17 cellular contexts compared by ENCODE assay signal in genomic region chr7:14765731-14766130, GRCh38.
"Had no signal": no experiment of that assay in that cellular context is flagged by ENCODE, and none has a peak within 500 bp of the region (broad histone marks: within the 10 kb centered on the region; RNA-seq: fewer than 3 reads in every experiment).

No MANE protein-coding gene starts in this region.

- H3K4me3 ChIP-seq: esophagus muscularis mucosa, gastroesophageal sphincter, left lung, lower lobe of right lung, pancreas, suprapubic skin, thyroid gland had no signal

- H3K9me3 ChIP-seq: esophagus muscularis mucosa, gastroesophageal sphincter, left lung, lower lobe of right lung, pancreas, suprapubic skin, thyroid gland had no signal

- H3K27ac ChIP-seq: epithelial cell of prostate, esophagus muscularis mucosa, gastroesophageal sphincter, left lung, lower lobe of right lung, pancreas, suprapubic skin, thyroid gland had no signal

- H3K4me1 ChIP-seq: left lung, lower lobe of right lung, suprapubic skin, thyroid gland had no signal

- H3K36me3 ChIP-seq: esophagus muscularis mucosa, gastroesophageal sphincter, left lung, lower lobe of right lung, pancreas, suprapubic skin, thyroid gland had no signal

- ATAC-seq: effector memory CD8-positive, alpha-beta T cell; gastroesophageal sphincter; left lung; lower lobe of right lung; natural killer cell; pancreas; right cardiac atrium; stimulated activated effector memory CD8-positive, alpha-beta T cell treated with anti-CD3 and anti-CD28 coated beads, Interleukin-12 subunit alpha, Interleukin-12 subunit beta, amount 100 ng/mL, for 72 hours; stimulated activated naive CD8-positive, alpha-beta T cell treated with anti-CD3 and anti-CD28 coated beads, Interleukin-15, Interleukin-2, amounts not matched to agents 100 U/mL and 50 U/mL, for 24 hours had no signal

- H3K27me3 ChIP-seq: esophagus muscularis mucosa, gastroesophageal sphincter, left lung, suprapubic skin, thyroid gland had no signal

- DNase-seq: effector memory CD8-positive, alpha-beta T cell; glutamatergic neuron; islet precursor cell; left lung; lower lobe of right lung; natural killer cell; pancreas; right cardiac atrium; stimulated activated CD4-positive, alpha-beta T cell treated with anti-CD3 and anti-CD28 coated beads, Interleukin-4, amount 100 ng/mL, for 1 hour; stimulated activated CD8-positive, alpha-beta memory T cell treated with anti-CD3 and anti-CD28 coated beads, Interleukin-4, amount 100 ng/mL, for 48 hours; stimulated activated naive CD8-positive, alpha-beta T cell treated with anti-CD3 and anti-CD28 coated beads, Interleukin-15, Interleukin-2, amounts not matched to agents 100 U/mL and 50 U/mL, for 24 hours; thyroid gland had no signal
